In genomic region chr2:168594778-168595177, GRCh38 we compare ENCODE assay signal across 14 cellular contexts.
DNase-seq lines count a peak whose midpoint lies in the region; ATAC-seq, FAIRE-seq and TF ChIP-seq lines count a peak whose summit lies in the region.
"Had no signal": no experiment of that assay in that cellular context is flagged by ENCODE, and none has a peak within 500 bp of the region (broad histone marks: within the 10 kb centered on the region; RNA-seq: fewer than 3 reads in every experiment).

No MANE protein-coding gene starts in this region.

- FAIRE-seq in GM12892 (lab: Jason Lieb, UNC), result peak; percentile 87
- FAIRE-seq: endometrium, H1 had no signal

- peak; percentile 80 for ATAC-seq in GM19351 (IDR thresholded peaks at IDR 0.05; ENCODE audit: unreplicated experiment)
- peak; percentile 80 for ATAC-seq in HG02840 (IDR thresholded peaks at IDR 0.05; ENCODE audit: low FRiP score, unreplicated experiment)
- ATAC-seq in HG03575 (IDR thresholded peaks at IDR 0.05; ENCODE audit: extremely low read depth, insufficient number of reproducible peaks, low FRiP score, unreplicated experiment), result peak; percentile 65
- no peak for ATAC-seq in sciatic nerve

- TF ChIP-seq POLR2A in GM12892 (IDR thresholded peaks at IDR 0.05; ENCODE audit: low read depth, low read length), result no peak

- no peak for DNase-seq in GM12892 (ENCODE audit: insufficient read length)
- no peak for DNase-seq in NCI-H2196 (lab: John Stamatoyannopoulos, UW; ENCODE audit: unreplicated experiment)
- no peak for DNase-seq in A172 (ENCODE audit: low spot score)
- no peak for DNase-seq in sciatic nerve (ENCODE audit: low spot score)
- no peak for DNase-seq in AG08395 (ENCODE audit: low spot score)
- DNase-seq: activated naive CD4-positive, alpha-beta T cell; nephron progenitor cell; PC-9; transverse colon had no signal

- intact Hi-C loops in sciatic nerve (cut with DNase I), result no loop called here
